ENCODE assay signal across 9 cellular contexts in the genomic region with DNA sequence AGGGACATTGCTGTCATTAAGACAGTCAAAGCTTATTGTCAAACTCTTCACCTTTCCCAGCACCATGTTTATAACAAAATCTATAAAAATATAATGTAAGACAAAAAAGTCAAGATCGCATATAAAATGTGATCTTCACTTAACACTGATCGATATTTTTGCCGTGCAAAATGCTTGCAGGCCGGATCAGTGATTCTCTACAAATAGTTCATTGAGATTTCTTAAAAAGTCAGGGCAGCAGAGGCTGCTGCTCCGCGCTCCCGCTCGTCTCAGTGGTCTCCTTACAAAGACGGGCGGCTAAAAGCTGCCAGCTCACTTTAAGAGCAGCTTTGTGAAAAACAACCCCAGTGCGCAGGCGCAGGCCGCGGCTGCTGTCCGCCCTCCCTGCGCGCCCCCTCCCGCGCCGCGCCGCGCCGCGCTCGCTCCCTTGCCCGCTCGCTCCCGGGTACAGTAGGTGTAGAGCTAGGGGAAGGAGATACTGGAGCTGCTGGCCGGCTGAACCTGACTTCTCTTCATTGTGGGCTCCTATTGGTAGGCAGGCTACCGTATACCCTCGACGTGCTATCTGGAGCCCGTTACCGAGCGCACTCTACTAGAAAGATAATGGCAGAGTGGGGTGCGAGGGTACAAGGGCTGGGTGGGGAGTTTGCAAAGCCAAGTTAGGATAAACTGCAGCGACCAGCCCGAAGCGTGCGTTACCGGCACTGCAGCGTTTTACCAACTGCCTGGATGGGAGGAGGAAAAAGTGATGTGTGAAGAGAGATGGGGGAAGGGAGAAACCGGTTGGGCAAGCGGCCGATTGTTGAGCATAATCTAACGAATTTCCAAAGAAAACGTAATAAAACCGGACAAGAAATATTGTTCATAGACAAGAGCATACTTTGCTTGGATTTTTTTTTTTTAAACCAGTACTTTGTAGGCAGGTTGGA. TPM values are rescaled to one million over a fixed set of nuclear protein-coding genes. Genes with fewer than 3 reads are reported as not detected.
DNase-seq lines count a peak whose midpoint lies in the region; ATAC-seq, FAIRE-seq and TF ChIP-seq lines count a peak whose summit lies in the region.
"Had no signal": no experiment of that assay in that cellular context is flagged by ENCODE, and none has a peak within 500 bp of the region (broad histone marks: within the 10 kb centered on the region; RNA-seq: fewer than 3 reads in every experiment).

A gene with protein sequence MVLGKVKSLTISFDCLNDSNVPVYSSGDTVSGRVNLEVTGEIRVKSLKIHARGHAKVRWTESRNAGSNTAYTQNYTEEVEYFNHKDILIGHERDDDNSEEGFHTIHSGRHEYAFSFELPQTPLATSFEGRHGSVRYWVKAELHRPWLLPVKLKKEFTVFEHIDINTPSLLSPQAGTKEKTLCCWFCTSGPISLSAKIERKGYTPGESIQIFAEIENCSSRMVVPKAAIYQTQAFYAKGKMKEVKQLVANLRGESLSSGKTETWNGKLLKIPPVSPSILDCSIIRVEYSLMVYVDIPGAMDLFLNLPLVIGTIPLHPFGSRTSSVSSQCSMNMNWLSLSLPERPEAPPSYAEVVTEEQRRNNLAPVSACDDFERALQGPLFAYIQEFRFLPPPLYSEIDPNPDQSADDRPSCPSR (minus strand): TSS at position 291 of the 929 bp plus-strand sequence. CDS start 225 bp downstream, at position 66.

- H2AFZ ChIP-seq in keratinocyte (ENCODE audit: control insufficient read depth, low read length): peak within 1 kb of the TSS; percentile 86

- H3K9ac ChIP-seq in keratinocyte (ENCODE audit: control insufficient read depth, extremely low read depth, insufficient read depth, low read length): peak within 1 kb of the TSS; percentile 100

- no peaks in the 10 kb centered on the region for H3K27me3 ChIP-seq in keratinocyte (ENCODE audit: control insufficient read depth, extremely low read depth, insufficient read depth, low read length)

- dilution Hi-C loops in keratinocyte (cut with MboI; ENCODE audit: extremely low pct_ligation_motif_present, low sequenced_read_pairs): loop anchor here (25.0 kb wide), 1 partner anchor 496 kb away; no protein-coding TSS in a partner anchor

- ATAC-seq in GM19035 (IDR thresholded peaks at IDR 0.05; ENCODE audit: unreplicated experiment): peak; percentile 48
- peak; percentile 41 for ATAC-seq in HG03342 (IDR thresholded peaks at IDR 0.05; ENCODE audit: unreplicated experiment)

- FAIRE-seq in keratinocyte (lab: Jason Lieb, UNC): peak; percentile 51
- FAIRE-seq: TTC549 had no signal

- H3K9me3 ChIP-seq in keratinocyte (ENCODE audit: control insufficient read depth, low read depth, low read length): no peaks in the 10 kb centered on the region

- H3K9me1 ChIP-seq in keratinocyte (ENCODE audit: control insufficient read depth, extremely low read depth, insufficient read depth, low read length): no peaks in the 10 kb centered on the region

- H3K4me1 ChIP-seq in keratinocyte (ENCODE audit: control insufficient read depth, extremely low read depth, insufficient read depth, low read length): peaks cover 8% of the 10 kb centered on the region

- no peaks in the 10 kb centered on the region for H4K20me1 ChIP-seq in keratinocyte (ENCODE audit: control insufficient read depth, extremely low read depth, insufficient read depth, low read length)

- TF ChIP-seq CTCF in AG10803 (conservative IDR thresholded peaks at IDR 0.05; ENCODE audit: low read length): no peak
- TF ChIP-seq CTCF in keratinocyte (optimal IDR thresholded peaks at IDR 0.05 in 1 of 3, IDR thresholded peaks at IDR 0.05 in 1 of 3, conservative IDR thresholded peaks at IDR 0.05 in 1 of 3; ENCODE audit: extremely low read depth in 1 of 3, insufficient read depth in 2 of 3, low read length in 3 of 3): no peak

- peaks cover 21% of the 10 kb centered on the region for H3K79me2 ChIP-seq in keratinocyte (ENCODE audit: control insufficient read depth, insufficient read depth, low read length)

- peak within 1 kb of the TSS; percentile 99 for H3K4me2 ChIP-seq in keratinocyte (ENCODE audit: control insufficient read depth, extremely low read depth, insufficient read depth, low read depth, low read length)

- H3K36me3 ChIP-seq in keratinocyte (ENCODE audit: control insufficient read depth in 2 of 2, extremely low read depth in 1 of 2, insufficient read depth in 2 of 2, low read length in 2 of 2): no peaks in the 10 kb centered on the region

- DNase-seq in AG10803 (ENCODE audit: low read depth): peak; percentile 95
- DNase-seq in NCI-H460 (ENCODE audit: extremely low read depth, low read depth): peak; percentile 97
- peak; percentile 98 for DNase-seq in activated CD4-positive, CD25-positive, alpha-beta regulatory T cell treated with anti-CD3 and anti-CD28 coated beads, Interleukin-2, amount 50 U/mL, for 72 hours
- DNase-seq in cerebellar cortex (ENCODE audit: low spot score): peak; percentile 97
- no peak for DNase-seq in keratinocyte (ENCODE audit: low read depth, low spot score)
- peak; percentile 89 to 95 (median 94) for DNase-seq in stimulated activated CD4-positive, alpha-beta T cell treated with anti-CD3 and anti-CD28 coated beads, Interleukin-12 subunit alpha, Interleukin-12 subunit beta, amount 100 ng/mL, for 48 hours (ENCODE audit: low read depth in 2 of 3, low spot score in 1 of 3)

- peak within 1 kb of the TSS; percentile 100 for H3K27ac ChIP-seq in keratinocyte (ENCODE audit: control insufficient read depth, insufficient read depth, low read length)

- H3K4me3 ChIP-seq in AG10803 (ENCODE audit: low read length) (peak within 1 kb of the TSS; percentile 81), keratinocyte (ENCODE audit: control insufficient read depth in 2 of 3, extremely low read depth in 1 of 3, insufficient read depth in 2 of 3, low read depth in 1 of 3, low read length in 3 of 3) (peak within 1 kb of the TSS; percentile 75 to 99 (median 98))

RNA-seq across cellular contexts. Expression of the gene that starts here (rescaled TPM):
- 31.4 and 38.4 TPM in 2 replicates for total RNA-seq in NCI-H460 (2014; rRNA removed; shearing (Covaris generic))
- 25.8 and 44.2 TPM in 2 replicates for polyA plus RNA-seq in NCI-H460 (2014; cell fraction: nucleus; rRNA removed)
- polyA plus RNA-seq in keratinocyte: 3.2 to 8.9 TPM (median 7.1 TPM) in 3 replicates
- polyA plus RNA-seq in keratinocyte (2011; ENCODE audit: low read depth): 5.4 TPM
- 1.9 and 4.0 TPM in 2 replicates for polyA plus RNA-seq in keratinocyte (2011; cell fraction: cytosol; rRNA removed)
- polyA plus RNA-seq in keratinocyte (2011; cell fraction: nucleus; rRNA removed): 4.1 and 5.0 TPM in 2 replicates
- polyA plus RNA-seq in keratinocyte (2012; ENCODE audit: low replicate concordance): 4.8 and 18.1 TPM in 2 replicates
- 3.7 to 28.2 TPM (median 25.4 TPM) in 3 replicates for polyA minus RNA-seq in keratinocyte
- polyA minus RNA-seq in keratinocyte (2011; cell fraction: cytosol; rRNA and poly(A)+ RNA removed): 28.2 TPM
- polyA minus RNA-seq in keratinocyte (2011; cell fraction: nucleus; rRNA and poly(A)+ RNA removed): 9.8 and 20.2 TPM in 2 replicates
